37 cellular contexts compared by ENCODE assay signal in the genomic region with DNA sequence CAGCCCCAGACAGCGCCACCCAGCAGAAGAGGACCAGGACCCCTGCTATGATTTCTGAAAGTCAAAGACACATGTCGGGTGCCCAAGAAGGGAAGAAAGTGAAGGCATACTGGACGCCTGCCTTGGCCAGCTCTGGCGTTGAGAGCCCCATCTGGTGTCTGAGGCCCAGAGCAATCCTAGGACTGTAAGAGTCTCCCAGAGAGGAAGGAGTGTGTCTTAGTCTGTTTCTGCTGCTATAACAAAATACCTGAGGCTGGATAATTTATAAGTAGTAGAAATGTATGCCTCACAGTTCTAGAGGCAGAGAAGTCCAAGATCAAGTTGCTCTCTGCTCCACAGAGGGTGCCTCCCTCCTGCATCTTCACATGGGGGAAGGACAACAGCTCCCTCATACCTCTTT. TPM values are rescaled to one million over a fixed set of nuclear protein-coding genes. Genes with fewer than 3 reads are reported as not detected.
"Had no signal": no experiment of that assay in that cellular context is flagged by ENCODE, and none has a peak within 500 bp of the region (broad histone marks: within the 10 kb centered on the region; RNA-seq: fewer than 3 reads in every experiment).

No MANE protein-coding gene starts in this region.

- H3K9me3 Mint-ChIP-seq: activated CD4-positive, alpha-beta T cell treated with anti-CD3 and anti-CD28 coated beads, Interleukin-2, amount 10 ng/mL, durations not matched to agents 24 days and 14 days; activated CD8-positive, alpha-beta T cell treated with anti-CD3 and anti-CD28 coated beads for 36 hours; activated T-cell treated with anti-CD3 and anti-CD28 coated beads, Interleukin-2, amount 50 U/mL, for 4 hours; activated T-helper 17 cell treated with anti-CD3 and anti-CD28 coated beads, Interleukin-2, amount 50 U/mL, for 72 hours; central memory CD8-positive, alpha-beta T cell; effector memory CD8-positive, alpha-beta T cell; T-helper 2 cell treated with Interferon-gamma antibody and Interleukin-4, amounts not matched to agents 5 μg/mL and 100 μg/mL, for 36 hours had no signal

- H3K27me3 ChIP-seq: brain microvascular endothelial cell had no signal

- H3K4me1 ChIP-seq: esophagus squamous epithelium, gastroesophageal sphincter, heart right ventricle had no signal

- H3K27ac ChIP-seq: brain microvascular endothelial cell, epithelial cell of prostate, esophagus squamous epithelium, gastroesophageal sphincter, heart right ventricle, WERI-Rb-1 had no signal

- H3K4me3 Mint-ChIP-seq: activated CD4-positive, alpha-beta T cell treated with anti-CD3 and anti-CD28 coated beads for 36 hours; activated CD4-positive, alpha-beta T cell treated with anti-CD3 and anti-CD28 coated beads, Interleukin-2, amount 10 ng/mL, durations not matched to agents 24 days and 14 days; activated CD8-positive, alpha-beta T cell treated with anti-CD3 and anti-CD28 coated beads for 36 hours; activated naive CD8-positive, alpha-beta T cell; activated T-cell treated with anti-CD3 and anti-CD28 coated beads, Interleukin-2, amount 50 U/mL, for 4 hours; activated T-helper 17 cell treated with anti-CD3 and anti-CD28 coated beads, Interleukin-2, amount 50 U/mL, for 72 hours; central memory CD8-positive, alpha-beta T cell; effector memory CD8-positive, alpha-beta T cell; T-helper 17 cell; T-helper 2 cell treated with Interferon-gamma antibody and Interleukin-4, amounts not matched to agents 5 μg/mL and 100 μg/mL, for 36 hours had no signal

- DNase-seq: activated CD4-positive, alpha-beta T cell treated with anti-CD3 and anti-CD28 coated beads for 36 hours; activated CD4-positive, alpha-beta T cell treated with anti-CD3 and anti-CD28 coated beads, Interleukin-2, amount 10 ng/mL, durations not matched to agents 24 days and 14 days; activated CD4-positive, CD25-positive, alpha-beta regulatory T cell; activated CD4-positive, CD25-positive, alpha-beta regulatory T cell treated with anti-CD3 and anti-CD28 coated beads, Interleukin-2, amount 50 U/mL, for 72 hours; activated CD8-positive, alpha-beta T cell treated with anti-CD3 and anti-CD28 coated beads for 36 hours; activated effector memory CD4-positive, alpha-beta T cell treated with Interleukin-2 at 50 U/mL for 16 hours; activated gamma-delta T cell treated with Interleukin-2 at 50 U/mL for 16 hours; activated naive CD4-positive, alpha-beta T cell treated with anti-CD3 and anti-CD28 coated beads, Interleukin-2, amount 50 U/mL, for 16 hours; activated naive CD4-positive, alpha-beta T cell treated with Interleukin-2 at 50 U/mL for 16 hours; activated T-cell treated with anti-CD3 and anti-CD28 coated beads, Interleukin-2, amount 50 U/mL, for 4 hours; amniotic stem cell; anterior cingulate cortex; brain microvascular endothelial cell; cortex of kidney; dermis blood vessel endothelial cell; effector CD4-positive, alpha-beta T cell; effector memory CD8-positive, alpha-beta T cell; esophagus squamous epithelium; foreskin melanocyte; heart right ventricle; T-helper 1 cell; T-helper 17 cell; T1000; WERI-Rb-1 had no signal

- H3K4me1 Mint-ChIP-seq: activated CD4-positive, alpha-beta T cell treated with anti-CD3 and anti-CD28 coated beads for 36 hours; activated CD4-positive, alpha-beta T cell treated with anti-CD3 and anti-CD28 coated beads, Interleukin-2, amount 10 ng/mL, durations not matched to agents 24 days and 14 days; activated T-helper 17 cell treated with anti-CD3 and anti-CD28 coated beads, Interleukin-2, amount 50 U/mL, for 72 hours; central memory CD8-positive, alpha-beta T cell had no signal

- H3K36me3 Mint-ChIP-seq: activated naive CD8-positive, alpha-beta T cell had no signal

- H3K4me3 ChIP-seq: esophagus squamous epithelium, gastroesophageal sphincter, heart right ventricle had no signal

- H3K9me3 ChIP-seq: esophagus squamous epithelium, gastroesophageal sphincter, heart right ventricle had no signal

- FAIRE-seq: astrocyte, bronchial epithelial cell, endometrium, endothelial cell of umbilical vein had no signal

- ATAC-seq: activated CD4-positive, alpha-beta T cell treated with anti-CD3 and anti-CD28 coated beads for 36 hours; activated CD8-positive, alpha-beta T cell treated with anti-CD3 and anti-CD28 coated beads for 36 hours; activated T-cell treated with anti-CD3 and anti-CD28 coated beads, Interleukin-2, amount 50 U/mL, for 4 hours; activated T-helper 17 cell treated with anti-CD3 and anti-CD28 coated beads, Interleukin-2, amount 50 U/mL, for 72 hours; effector memory CD8-positive, alpha-beta T cell; gastroesophageal sphincter; heart right ventricle; T-helper 17 cell had no signal

- H3K36me3 ChIP-seq: brain microvascular endothelial cell, esophagus squamous epithelium, gastroesophageal sphincter, heart right ventricle, WERI-Rb-1 had no signal

- H3K27me3 Mint-ChIP-seq: activated CD4-positive, alpha-beta T cell treated with anti-CD3 and anti-CD28 coated beads, Interleukin-2, amount 10 ng/mL, durations not matched to agents 24 days and 14 days had no signal

- H3K27ac Mint-ChIP-seq: activated CD4-positive, alpha-beta T cell treated with anti-CD3 and anti-CD28 coated beads for 36 hours; activated CD4-positive, alpha-beta T cell treated with anti-CD3 and anti-CD28 coated beads, Interleukin-2, amount 10 ng/mL, durations not matched to agents 24 days and 14 days; activated CD8-positive, alpha-beta T cell treated with anti-CD3 and anti-CD28 coated beads for 36 hours; activated naive CD8-positive, alpha-beta T cell; activated T-helper 17 cell treated with anti-CD3 and anti-CD28 coated beads, Interleukin-2, amount 50 U/mL, for 72 hours; effector memory CD8-positive, alpha-beta T cell; T-helper 17 cell; T-helper 2 cell treated with Interferon-gamma antibody and Interleukin-4, amounts not matched to agents 5 μg/mL and 100 μg/mL, for 36 hours had no signal

RNA-seq across cellular contexts. Expression of gene RASGEF1C, which starts 10.8 kb away (rescaled TPM):
- total RNA-seq: activated CD4-positive, alpha-beta T cell treated with anti-CD3 and anti-CD28 coated beads for 36 hours; activated CD4-positive, alpha-beta T cell treated with anti-CD3 and anti-CD28 coated beads, Interleukin-2, amount 10 ng/mL, durations not matched to agents 24 days and 14 days; activated CD8-positive, alpha-beta T cell treated with anti-CD3 and anti-CD28 coated beads for 36 hours; activated T-cell treated with anti-CD3 and anti-CD28 coated beads, Interleukin-2, amount 50 U/mL, for 4 hours; activated T-helper 17 cell treated with anti-CD3 and anti-CD28 coated beads, Interleukin-2, amount 50 U/mL, for 72 hours; bronchial epithelial cell; dermis blood vessel endothelial cell; endothelial cell of umbilical vein; fibroblast of villous mesenchyme; glomerular endothelial cell; T-helper 17 cell had no signal
- polyA plus RNA-seq: endothelial cell of umbilical vein, fibroblast of lung had no signal
